Comparison of ENCODE assay signal across 28 cellular contexts in the genomic region with DNA sequence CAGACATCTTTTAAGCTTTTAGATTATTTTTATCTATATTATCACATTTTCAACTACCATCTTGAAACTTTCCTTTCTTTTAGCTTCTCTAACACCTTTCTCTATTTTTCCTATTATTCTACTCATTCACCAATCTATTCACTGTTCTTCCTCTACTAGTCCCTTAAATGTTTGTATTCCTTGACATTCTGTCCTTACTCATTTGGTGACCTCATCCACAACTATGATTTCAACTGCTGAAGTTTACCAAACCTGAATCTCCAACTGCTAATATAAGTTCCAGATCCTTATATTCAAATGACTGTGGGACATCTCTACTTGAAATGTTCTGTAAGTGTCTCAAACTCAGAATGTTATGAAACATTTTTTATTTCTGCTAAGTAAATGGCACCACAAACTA.
"Had no signal": no experiment of that assay in that cellular context is flagged by ENCODE, and none has a peak within 500 bp of the region (broad histone marks: within the 10 kb centered on the region; RNA-seq: fewer than 3 reads in every experiment).

No MANE protein-coding gene starts in this region.

- H3K27me3 Mint-ChIP-seq: dendritic cell treated with granulocyte-macrophage colony-stimulating factor and Interleukin-4, amounts not matched to agents 40 ng/mL and 50 ng/mL, for 4 days; stimulated activated naive CD8-positive, alpha-beta T cell treated with anti-CD3 and anti-CD28 coated beads, Interleukin-15, amount 100 ng/mL, for 72 hours had no signal

- H3K27ac Mint-ChIP-seq: activated naive CD4-positive, alpha-beta T cell treated with anti-CD3 and anti-CD28 coated beads for 36 hours; dendritic cell treated with granulocyte-macrophage colony-stimulating factor and Interleukin-4, amounts not matched to agents 40 ng/mL and 50 ng/mL, for 4 days; mesothelial cell of epicardium; stimulated activated naive CD8-positive, alpha-beta T cell treated with anti-CD3 and anti-CD28 coated beads, Interleukin-15, amount 100 ng/mL, for 72 hours; T-helper 2 cell treated with Interferon-gamma antibody and Interleukin-4, amounts not matched to agents 5 μg/mL and 100 μg/mL, for 36 hours had no signal

- H3K4me1 ChIP-seq: body of pancreas, prostate gland, spleen, suprapubic skin, uterus had no signal

- H3K36me3 ChIP-seq: cardiac muscle cell, ovary, prostate gland, uterus had no signal

- H3K4me3 Mint-ChIP-seq: activated naive CD4-positive, alpha-beta T cell treated with anti-CD3 and anti-CD28 coated beads for 36 hours; dendritic cell treated with granulocyte-macrophage colony-stimulating factor and Interleukin-4, amounts not matched to agents 40 ng/mL and 50 ng/mL, for 4 days; immature natural killer cell; mesothelial cell of epicardium; natural killer cell; stimulated activated naive CD8-positive, alpha-beta T cell treated with anti-CD3 and anti-CD28 coated beads, Interleukin-15, amount 100 ng/mL, for 72 hours; T-helper 2 cell treated with Interferon-gamma antibody and Interleukin-4, amounts not matched to agents 5 μg/mL and 100 μg/mL, for 36 hours had no signal

- H3K9me3 Mint-ChIP-seq: activated naive CD4-positive, alpha-beta T cell treated with anti-CD3 and anti-CD28 coated beads for 36 hours; dendritic cell treated with granulocyte-macrophage colony-stimulating factor and Interleukin-4, amounts not matched to agents 40 ng/mL and 50 ng/mL, for 4 days; immature natural killer cell; natural killer cell; stimulated activated naive CD8-positive, alpha-beta T cell treated with anti-CD3 and anti-CD28 coated beads, Interleukin-15, amount 100 ng/mL, for 72 hours; T-helper 2 cell treated with Interferon-gamma antibody and Interleukin-4, amounts not matched to agents 5 μg/mL and 100 μg/mL, for 36 hours had no signal

- ATAC-seq: body of pancreas; left ventricle myocardium superior; natural killer cell; stimulated activated naive CD8-positive, alpha-beta T cell treated with anti-CD3 and anti-CD28 coated beads, Interleukin-15, amount 100 ng/mL, for 72 hours had no signal

- DNase-seq: activated CD4-positive, alpha-beta T cell treated with anti-CD3 and anti-CD28 coated beads, Interleukin-2, amount 50 U/mL, for 48 hours; activated CD8-positive, alpha-beta memory T cell treated with anti-CD3 and anti-CD28 coated beads, Interleukin-2, amount 50 U/mL, for 48 hours; activated effector memory CD4-positive, alpha-beta T cell treated with Interleukin-2 at 50 U/mL for 16 hours; activated naive CD4-positive, alpha-beta T cell treated with anti-CD3 and anti-CD28 coated beads for 36 hours; activated T-cell treated with anti-CD3 and anti-CD28 coated beads, Interleukin-2, amount 50 U/mL, for 48 hours; anterior cingulate cortex; body of pancreas; effector CD4-positive, alpha-beta T cell; erythroblast; foreskin melanocyte; immature natural killer cell; left ventricle myocardium superior; mammary epithelial cell; natural killer cell; ovary; spleen; stimulated activated CD4-positive, alpha-beta T cell treated with anti-CD3 and anti-CD28 coated beads, Interleukin-4, amount 100 ng/mL, for 24 hours; stimulated activated naive CD8-positive, alpha-beta T cell treated with anti-CD3 and anti-CD28 coated beads, Interleukin-15, amount 100 ng/mL, for 72 hours; trophoblast cell; uterus; WERI-Rb-1 had no signal

- H3K9me3 ChIP-seq: body of pancreas, ovary, prostate gland, spleen, suprapubic skin, uterus had no signal

- H3K27me3 ChIP-seq: body of pancreas, cardiac muscle cell, ovary, spleen, suprapubic skin, uterus had no signal

- H3K27ac ChIP-seq: body of pancreas, cardiac muscle cell, ovary, prostate gland, spleen, suprapubic skin, uterus, WERI-Rb-1 had no signal

- H3K4me1 Mint-ChIP-seq: mesothelial cell of epicardium had no signal

- FAIRE-seq: endometrium had no signal

- H3K4me3 ChIP-seq: body of pancreas, cardiac muscle cell, ovary, prostate gland, spleen, suprapubic skin, uterus had no signal
